Comparison of ENCODE assay signal across 19 cellular contexts in the genomic region with DNA sequence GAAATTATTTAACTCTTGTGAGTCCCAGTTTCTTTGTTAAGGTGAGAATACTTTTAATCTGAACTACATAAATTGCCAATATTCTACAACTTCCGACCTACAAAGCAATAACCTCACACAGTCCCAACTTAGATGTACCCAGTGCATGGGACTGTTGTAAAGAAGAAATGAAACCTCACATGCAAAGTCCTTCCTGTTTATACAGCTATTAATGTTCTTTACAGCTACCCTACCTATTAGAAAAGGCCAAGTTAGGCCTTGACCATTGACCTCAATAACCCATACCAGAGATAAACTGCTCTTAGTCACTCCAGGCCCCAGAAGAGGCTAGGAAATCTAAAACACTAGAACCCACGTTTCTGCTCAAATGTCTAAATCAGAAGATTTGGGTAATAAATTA.
A peak's percentile ranks its signal among the peaks of the same experiment; 100 is the strongest.
DNase-seq lines count a peak whose midpoint lies in the region; ATAC-seq lines count a peak whose summit lies in the region.
"Had no signal": no experiment of that assay in that cellular context is flagged by ENCODE, and none has a peak within 500 bp of the region (broad histone marks: within the 10 kb centered on the region; RNA-seq: fewer than 3 reads in every experiment).

No MANE protein-coding gene starts in this region.

- H3K27me3 Mint-ChIP-seq in stimulated activated memory B cell treated with anti-CD40 and anti-IgM and Interleukin-4, amounts not matched to agents 10 μg/mL and 1 μg/mL and 100 μg/mL, for 72 hours = no peaks in the 10 kb centered on the region
- H3K27me3 Mint-ChIP-seq: B cell; central memory CD8-positive, alpha-beta T cell had no signal

- H3K9me3 Mint-ChIP-seq in stimulated activated memory B cell treated with anti-CD40 and anti-IgM and Interleukin-4, amounts not matched to agents 10 μg/mL and 1 μg/mL and 100 μg/mL, for 72 hours = peaks cover 18% of the 10 kb centered on the region

- no peaks in the 10 kb centered on the region for H3K36me3 Mint-ChIP-seq in stimulated activated memory B cell treated with anti-CD40 and anti-IgM and Interleukin-4, amounts not matched to agents 10 μg/mL and 1 μg/mL and 100 μg/mL, for 72 hours
- H3K36me3 Mint-ChIP-seq: naive thymus-derived CD8-positive, alpha-beta T cell had no signal

- no peak for DNase-seq in NCI-H1436 (lab: John Stamatoyannopoulos, UW)
- no peak for DNase-seq in putamen (ENCODE audit: low spot score)
- DNase-seq: activated CD4-positive, alpha-beta T cell treated with anti-CD3 and anti-CD28 coated beads, Interleukin-2, amount 50 U/mL, for 4 hours; DMS153; foreskin fibroblast; IMR-90; lower lobe of right lung; naive thymus-derived CD8-positive, alpha-beta T cell; NCI-H1048; NCI-H2227 treated with DMSO at 0.1 percent for 48 hours; psoas muscle; stimulated activated CD4-positive, alpha-beta T cell treated with anti-CD3 and anti-CD28 coated beads, Interleukin-15, amount 100 ng/mL, for 24 hours had no signal

- H3K4me1 Mint-ChIP-seq in stimulated activated memory B cell treated with anti-CD40 and anti-IgM and Interleukin-4, amounts not matched to agents 10 μg/mL and 1 μg/mL and 100 μg/mL, for 72 hours = peaks cover 30% of the 10 kb centered on the region
- H3K4me1 Mint-ChIP-seq: central memory CD8-positive, alpha-beta T cell; naive thymus-derived CD8-positive, alpha-beta T cell had no signal

- peak overlapping the region; percentile 42 for H3K27ac Mint-ChIP-seq in stimulated activated memory B cell treated with anti-CD40 and anti-IgM and Interleukin-4, amounts not matched to agents 10 μg/mL and 1 μg/mL and 100 μg/mL, for 72 hours
- H3K27ac Mint-ChIP-seq: B cell; naive thymus-derived CD8-positive, alpha-beta T cell had no signal

- H3K4me3 Mint-ChIP-seq in stimulated activated memory B cell treated with anti-CD40 and anti-IgM and Interleukin-4, amounts not matched to agents 10 μg/mL and 1 μg/mL and 100 μg/mL, for 72 hours = no peak overlapping the region
- H3K4me3 Mint-ChIP-seq: B cell; central memory CD8-positive, alpha-beta T cell; naive thymus-derived CD8-positive, alpha-beta T cell had no signal

- ATAC-seq in GM18909 (IDR thresholded peaks at IDR 0.05; ENCODE audit: poor library complexity, unreplicated experiment) (peak; percentile 94), GM21717 (IDR thresholded peaks at IDR 0.05; ENCODE audit: unreplicated experiment) (peak; percentile 92), HG03095 (IDR thresholded peaks at IDR 0.05; ENCODE audit: unreplicated experiment) (peak; percentile 65), GM18861 (IDR thresholded peaks at IDR 0.05; ENCODE audit: unreplicated experiment) (no peak)
- peak; percentile 85 for ATAC-seq in stimulated activated memory B cell treated with anti-CD40 and anti-IgM and Interleukin-4, amounts not matched to agents 10 μg/mL and 1 μg/mL and 100 μg/mL, for 72 hours
- ATAC-seq: lower lobe of right lung; naive thymus-derived CD8-positive, alpha-beta T cell; psoas muscle had no signal
